8 cellular contexts compared by ENCODE assay signal in genomic region chr3:156606729-156607128, GRCh38. TPM values are rescaled to one million over a fixed set of nuclear protein-coding genes. Genes with fewer than 3 reads are reported as not detected.
DNase-seq lines count a peak whose midpoint lies in the region; ATAC-seq and TF ChIP-seq lines count a peak whose summit lies in the region.

No MANE protein-coding gene starts in this region.

- H3K4me1 Mint-ChIP-seq in activated B cell treated with CpG ODN at 0.5 μM for 24 hours: peaks cover 12% of the 10 kb centered on the region

- intact Hi-C loops in activated B cell treated with CpG ODN at 0.5 μM for 24 hours (cut with micrococcal nuclease): no loop called here

- peaks cover 8% of the 10 kb centered on the region for H3K27me3 Mint-ChIP-seq in activated B cell treated with CpG ODN at 0.5 μM for 24 hours

- TF ChIP-seq CTCF in activated B cell treated with CpG ODN at 0.5 μM for 24 hours (IDR thresholded peaks at IDR 0.05) (no peak), osteoblast (IDR thresholded peaks at IDR 0.05; ENCODE audit: extremely low read depth, low read depth, low read length) (no peak)

- peak overlapping the region; percentile 96 for H3K4me2 ChIP-seq in osteoblast (ENCODE audit: insufficient read depth, low read length)

- ATAC-seq in GM19025 (IDR thresholded peaks at IDR 0.05; ENCODE audit: low read depth, unreplicated experiment) (peak; percentile 53), HG02938 (IDR thresholded peaks at IDR 0.05; ENCODE audit: unreplicated experiment) (peak; percentile 53), activated B cell treated with CpG ODN at 0.5 μM for 24 hours (ENCODE audit: low read depth) (no peak), HG02970 (IDR thresholded peaks at IDR 0.05; ENCODE audit: low FRiP score, unreplicated experiment) (no peak)

- CTCF ChIA-PET in activated B cell treated with CpG ODN at 0.5 μM for 24 hours (lab: Charles Lee): no interaction called here

- no peak overlapping the region for H3K27ac Mint-ChIP-seq in activated B cell treated with CpG ODN at 0.5 μM for 24 hours

- H3K27me3 ChIP-seq in osteoblast (ENCODE audit: insufficient read depth, low read length): no peaks in the 10 kb centered on the region

- H4K20me1 ChIP-seq in osteoblast (ENCODE audit: insufficient read depth, low read length): no peaks in the 10 kb centered on the region

- H3K4me1 ChIP-seq in osteoblast (ENCODE audit: insufficient read depth, low read length): peaks cover 12% of the 10 kb centered on the region

- peak overlapping the region; percentile 70 for H3K4me3 Mint-ChIP-seq in activated B cell treated with CpG ODN at 0.5 μM for 24 hours

- H3K4me3 ChIP-seq in osteoblast (ENCODE audit: insufficient read depth, low read length): peak overlapping the region; percentile 75

- no peaks in the 10 kb centered on the region for H3K9me3 ChIP-seq in osteoblast (ENCODE audit: low read depth, low read length)

- no peak overlapping the region for H2AFZ ChIP-seq in osteoblast (ENCODE audit: low read length)

- no peaks in the 10 kb centered on the region for H3K9me3 Mint-ChIP-seq in activated B cell treated with CpG ODN at 0.5 μM for 24 hours

- peak overlapping the region; percentile 78 for H3K27ac ChIP-seq in osteoblast (ENCODE audit: low read depth, low read length)

- no peaks in the 10 kb centered on the region for H3K36me3 Mint-ChIP-seq in activated B cell treated with CpG ODN at 0.5 μM for 24 hours (ENCODE audit: low read depth)

- POLR2A ChIA-PET in activated B cell treated with CpG ODN at 0.5 μM for 24 hours (lab: Charles Lee): interaction anchor here (1.6 kb wide), 1 partner anchor 51 kb away, joined by 3 read pairs; the partner anchor contains the start of gene SSR3

- DNase-seq in activated B cell treated with CpG ODN at 0.5 μM for 24 hours: no peak
- no peak for DNase-seq in osteoblast (ENCODE audit: insufficient read length, low spot score, missing footprints)
- no peak for DNase-seq in HT-29 (ENCODE audit: low spot score)
- DNase-seq in NCI-H1105 treated with DMSO at 0.1 percent for 48 hours (lab: John Stamatoyannopoulos, UW): no peak
- no peak for DNase-seq in stimulated activated naive CD4-positive, alpha-beta T cell (lab: John Stamatoyannopoulos, UW)

- no peaks in the 10 kb centered on the region for H3K36me3 ChIP-seq in osteoblast (ENCODE audit: insufficient read depth, low read length)

- no peaks in the 10 kb centered on the region for H3K79me2 ChIP-seq in osteoblast (ENCODE audit: insufficient read depth, low read length)

RNA-seq across cellular contexts. Expression of gene SSR3, which starts 51.8 kb away (rescaled TPM):
- total RNA-seq in activated B cell treated with CpG ODN at 0.5 μM for 24 hours: 64.3 and 69.2 TPM in 2 replicates
- 212 and 220 TPM in 2 replicates for total RNA-seq in osteoblast
- 89.2 and 95.1 TPM in 2 replicates for total RNA-seq in HT-29 (2014; rRNA removed; shearing (Covaris generic))

Comparison
In these comparisons a context has a peak if more than half of its experiments do, and no peak if none do; other contexts are left out.
1. ATAC-seq: peak in GM19025 (single experiment) and HG02938 (single experiment); none in activated B cell treated with CpG ODN at 0.5 μM for 24 hours (single experiment) and HG02970 (single experiment).